In the genomic region with DNA sequence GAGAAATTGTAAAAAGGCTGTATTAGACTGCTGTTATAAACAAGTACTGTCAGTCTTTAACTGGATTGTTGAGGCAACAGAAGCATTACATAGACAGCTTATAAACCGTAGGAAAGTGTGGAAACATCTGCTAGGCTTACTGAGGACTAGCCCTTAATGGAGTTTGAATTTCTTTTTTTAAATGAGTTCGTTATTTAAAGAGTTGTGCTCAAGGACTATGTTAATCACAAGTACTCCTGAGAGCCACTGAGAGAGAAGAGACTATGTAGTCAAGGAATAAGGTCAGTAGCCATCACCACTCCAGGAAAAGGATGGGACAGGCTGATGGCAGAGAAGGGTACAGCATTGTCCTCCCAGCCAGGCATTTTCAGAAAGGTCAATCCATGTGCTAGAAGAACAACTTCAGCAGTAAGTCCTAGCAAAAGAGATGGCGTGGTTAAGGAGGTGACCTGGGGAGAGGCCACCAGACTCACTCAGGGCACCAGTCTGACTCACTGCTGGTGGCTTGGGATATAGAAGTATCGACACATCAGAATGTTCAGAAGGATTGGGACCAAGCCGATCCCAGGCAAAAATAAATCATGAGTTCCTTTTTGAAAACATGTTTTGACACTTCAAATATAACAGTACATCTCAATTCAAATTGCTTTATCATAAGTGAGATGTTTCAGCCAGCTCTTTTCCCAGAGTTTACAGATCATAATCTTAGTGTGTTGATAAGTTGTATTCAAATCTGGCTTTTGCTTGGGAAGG, we compare ENCODE assay signal across 9 cellular contexts. TPM values are rescaled to one million over a fixed set of nuclear protein-coding genes. Genes with fewer than 3 reads are reported as not detected.
DNase-seq lines count a peak whose midpoint lies in the region; ATAC-seq and TF ChIP-seq lines count a peak whose summit lies in the region.
"Had no signal": no experiment of that assay in that cellular context is flagged by ENCODE, and none has a peak within 500 bp of the region (broad histone marks: within the 10 kb centered on the region; RNA-seq: fewer than 3 reads in every experiment).

No MANE protein-coding gene starts in this region.

- BruUV-seq in MCF 10A (replicated peaks; lab: Mats Ljungman, UMichigan): no TSS peak

- POLR2A ChIA-PET in MCF 10A (lab: Yijun Ruan, JAX): interaction anchor here (0.6 to 4.1 kb wide), 7 partner anchors 8 to 1240 kb away, joined by 3 to 24 read pairs (median 4); a partner anchor contains a TSS

- H3K27ac ChIP-seq in breast epithelium (no peak overlapping the region), epithelial cell of prostate (peak overlapping the region; percentile 16)

- H3K4me1 Mint-ChIP-seq in MCF 10A (ENCODE audit: insufficient read depth, unreplicated experiment): peaks cover 36% of the 10 kb centered on the region
- H3K4me1 Mint-ChIP-seq in stimulated activated effector memory CD8-positive, alpha-beta T cell treated with anti-CD3 and anti-CD28 coated beads, Interleukin-12 subunit alpha, Interleukin-12 subunit beta, amount 100 ng/mL, for 72 hours: peaks cover 46% of the 10 kb centered on the region

- peak overlapping the region; percentile 73 for H3K27ac Mint-ChIP-seq in MCF 10A (ENCODE audit: low read depth, unreplicated experiment)
- peak overlapping the region; percentile 99 for H3K27ac Mint-ChIP-seq in stimulated activated effector memory CD8-positive, alpha-beta T cell treated with anti-CD3 and anti-CD28 coated beads, Interleukin-12 subunit alpha, Interleukin-12 subunit beta, amount 100 ng/mL, for 72 hours

- no peaks in the 10 kb centered on the region for H3K27me3 ChIP-seq in breast epithelium
- no peaks in the 10 kb centered on the region for H3K27me3 ChIP-seq in H7 (ENCODE audit: control insufficient read depth, insufficient read depth, low read length)
- H3K27me3 ChIP-seq: heart left ventricle had no signal

- no peaks in the 10 kb centered on the region for H3K9me3 ChIP-seq in breast epithelium
- H3K9me3 ChIP-seq: heart left ventricle had no signal

- H3K4me3 Mint-ChIP-seq in MCF 10A (ENCODE audit: unreplicated experiment): no peak overlapping the region
- no peak overlapping the region for H3K4me3 Mint-ChIP-seq in stimulated activated effector memory CD8-positive, alpha-beta T cell treated with anti-CD3 and anti-CD28 coated beads, Interleukin-12 subunit alpha, Interleukin-12 subunit beta, amount 100 ng/mL, for 72 hours

- peak; percentile 46 for DNase-seq in MCF 10A (ENCODE audit: unreplicated experiment)
- no peak for DNase-seq in breast epithelium (ENCODE audit: low spot score in 2 of 2)
- DNase-seq in RKO (ENCODE audit: low spot score): peak; percentile 40
- no peak for DNase-seq in epithelial cell of prostate (ENCODE audit: low read depth, low spot score)
- DNase-seq in stimulated activated effector memory CD8-positive, alpha-beta T cell treated with anti-CD3 and anti-CD28 coated beads, Interleukin-12 subunit alpha, Interleukin-12 subunit beta, amount 100 ng/mL, for 72 hours (ENCODE audit: low spot score in 2 of 2): no peak
- DNase-seq in H7: no peak
- DNase-seq in activated gamma-delta T cell treated with Interleukin-2 at 50 U/mL for 16 hours: no peak
- DNase-seq: heart left ventricle had no signal

- TF ChIP-seq CTCF in MCF 10A (IDR thresholded peaks at IDR 0.05; ENCODE audit: unreplicated experiment): no peak
- no peak for TF ChIP-seq CTCF in breast epithelium (IDR thresholded peaks at IDR 0.05)

- H3K27me3 Mint-ChIP-seq in MCF 10A (ENCODE audit: insufficient read depth, unreplicated experiment): no peaks in the 10 kb centered on the region

- H3K4me3 ChIP-seq in breast epithelium (no peak overlapping the region), H7 (ENCODE audit: insufficient read depth, low read depth, low read length) (no peak overlapping the region)
- H3K4me3 ChIP-seq: heart left ventricle had no signal

- CTCF ChIA-PET in MCF 10A (lab: Yijun Ruan, JAX): interaction anchor here (1.3 to 2.1 kb wide), 2 partner anchors 23 to 1096 kb away, joined by 4 to 7 read pairs; a partner anchor contains a TSS

- no peak for TF ChIP-seq POLR2A in breast epithelium (IDR thresholded peaks at IDR 0.05)

- H3K36me3 ChIP-seq in breast epithelium (no peaks in the 10 kb centered on the region), H7 (replicated peaks; ENCODE audit: control insufficient read depth, insufficient read depth, low read length) (peaks cover 21% of the 10 kb centered on the region)

- ATAC-seq in stimulated activated effector memory CD8-positive, alpha-beta T cell treated with anti-CD3 and anti-CD28 coated beads, Interleukin-12 subunit alpha, Interleukin-12 subunit beta, amount 100 ng/mL, for 72 hours: peak; percentile 22
- ATAC-seq in HG03095 (IDR thresholded peaks at IDR 0.05; ENCODE audit: unreplicated experiment): no peak

- peaks cover 0 to 9% of the 10 kb centered on the region in 2 donors for H3K4me1 ChIP-seq in breast epithelium

- H3K36me3 Mint-ChIP-seq in MCF 10A (ENCODE audit: insufficient read depth, unreplicated experiment): peaks cover 67% of the 10 kb centered on the region
- peaks cover 60% of the 10 kb centered on the region for H3K36me3 Mint-ChIP-seq in stimulated activated effector memory CD8-positive, alpha-beta T cell treated with anti-CD3 and anti-CD28 coated beads, Interleukin-12 subunit alpha, Interleukin-12 subunit beta, amount 100 ng/mL, for 72 hours

- H3K9me3 Mint-ChIP-seq in MCF 10A (ENCODE audit: unreplicated experiment): no peaks in the 10 kb centered on the region
- H3K9me3 Mint-ChIP-seq in stimulated activated effector memory CD8-positive, alpha-beta T cell treated with anti-CD3 and anti-CD28 coated beads, Interleukin-12 subunit alpha, Interleukin-12 subunit beta, amount 100 ng/mL, for 72 hours: no peaks in the 10 kb centered on the region

- intact Hi-C loops in MCF 10A (cut with micrococcal nuclease): no loop called here
- intact Hi-C loops in breast epithelium (cut with DNase I; ENCODE audit: low total_unique reads): no loop called here

RNA-seq across cellular contexts. Expression of a gene that starts 6.4 kb away (rescaled TPM):
- total RNA-seq in MCF 10A (2022) (2,392 and 2,805 TPM in 2 replicates), breast epithelium (1,000 to 10,000 TPM; 2,117 to 3,829 (median 2,396) TPM)
- total RNA-seq in H7 (2014; rRNA removed; shearing (Covaris generic)): 2,887 and 2,908 TPM in 2 replicates

RNA-seq across cellular contexts. Expression of a gene that starts 22.4 kb away (rescaled TPM):
- total RNA-seq in MCF 10A (2022): 19.5 and 21.0 TPM in 2 replicates
- total RNA-seq in breast epithelium: 10 to 100 TPM in 2 of 3 donors, 1 to 10 TPM in 1; 8.2 to 14.6 (median 14.1) TPM
- total RNA-seq in H7 (2014; rRNA removed; shearing (Covaris generic)): 15.8 and 17.5 TPM in 2 replicates

Comparison
In these comparisons a context has a peak if more than half of its experiments do, and no peak if none do; other contexts are left out.
1. DNase-seq: peak in MCF 10A (single experiment) and RKO (single experiment); none in breast epithelium (0 of 2), epithelial cell of prostate (single experiment), stimulated activated effector memory CD8-positive, alpha-beta T cell treated with anti-CD3 and anti-CD28 coated beads, Interleukin-12 subunit alpha, Interleukin-12 subunit beta, amount 100 ng/mL, for 72 hours (0 of 2), H7 (single experiment) and activated gamma-delta T cell treated with Interleukin-2 at 50 U/mL for 16 hours (single experiment).